Comparison of ENCODE assay signal across 1 cellular context in the genomic region with DNA sequence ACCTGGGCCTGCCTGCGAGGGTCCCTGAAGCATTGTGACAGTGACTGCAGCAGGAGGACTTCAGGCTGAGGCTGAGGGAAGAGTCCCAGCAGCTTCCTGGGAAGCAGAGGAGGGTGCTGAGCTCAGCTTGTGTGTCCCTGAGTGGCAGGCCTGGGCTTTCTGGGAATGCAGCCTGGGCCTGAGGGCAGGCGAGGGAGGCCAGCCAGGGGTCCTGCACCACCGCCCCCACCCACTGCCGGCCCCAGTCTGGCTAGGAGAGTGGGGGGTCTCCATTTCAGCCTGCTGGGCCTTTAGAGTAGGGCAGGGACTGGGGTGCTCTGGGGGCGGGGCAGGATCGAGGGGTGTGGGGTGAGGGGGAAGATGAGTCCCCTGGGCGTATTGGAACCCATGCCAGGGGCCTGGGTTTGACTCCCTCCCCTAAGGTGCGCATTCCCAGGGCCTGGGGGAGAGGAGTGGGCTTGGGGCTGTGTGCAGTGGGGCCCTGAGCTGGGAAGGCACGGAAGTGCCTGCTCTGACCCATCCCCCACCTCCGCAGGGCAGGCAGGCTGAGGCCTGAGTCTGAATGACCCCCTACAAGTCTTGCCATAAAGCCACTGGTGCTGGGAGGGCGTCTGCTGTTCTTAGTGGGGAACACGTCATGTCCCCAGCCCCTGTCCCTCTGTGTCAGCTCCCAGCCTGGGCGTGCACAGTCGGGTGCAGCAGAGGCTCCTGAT.
TF ChIP-seq lines count a peak whose summit lies in the region.

No MANE protein-coding gene starts in this region.

TF ChIP-seq in H1, 55 proteins besides CTCF, POLR2A, EP300 and RAD21:
- no peak for TF ChIP-seq CEBPB (IDR thresholded peaks at IDR 0.05; ENCODE audit: low read depth, low read length)
- no peak for TF ChIP-seq ZNF274 (IDR thresholded peaks at IDR 0.05; ENCODE audit: borderline replicate concordance, extremely low read depth, low read length)
- no peak for TF ChIP-seq EGR1 (IDR thresholded peaks at IDR 0.05; ENCODE audit: borderline replicate concordance, low read depth, low read length)
- TF ChIP-seq YY1 (IDR thresholded peaks at IDR 0.05; ENCODE audit: low read depth, low read length), result no peak
- TF ChIP-seq SP1 (IDR thresholded peaks at IDR 0.05; ENCODE audit: low read depth, low read length), result no peak
- TF ChIP-seq JUN (IDR thresholded peaks at IDR 0.05; ENCODE audit: low read depth, low read length), result no peak
- TF ChIP-seq BCL11A (IDR thresholded peaks at IDR 0.05; ENCODE audit: low read depth in 2 of 2, low read length in 2 of 2), result no peak
- TF ChIP-seq SAP30 (IDR thresholded peaks at IDR 0.05; ENCODE audit: insufficient read depth, insufficient replicate concordance, low read length), result no peak
- TF ChIP-seq MAFK (IDR thresholded peaks at IDR 0.05; ENCODE audit: low read depth, low read length), result no peak
- no peak for TF ChIP-seq PHF8 (conservative IDR thresholded peaks at IDR 0.05; ENCODE audit: low read depth, low read length)
- no peak for TF ChIP-seq POU5F1 (IDR thresholded peaks at IDR 0.05; ENCODE audit: low read depth, low read length)
- no peak for TF ChIP-seq GABPA (IDR thresholded peaks at IDR 0.05; ENCODE audit: borderline replicate concordance, insufficient read depth, low read length)
- TF ChIP-seq SP2 (IDR thresholded peaks at IDR 0.05; ENCODE audit: low read length), result no peak
- TF ChIP-seq SRF (IDR thresholded peaks at IDR 0.05; ENCODE audit: low read depth, low read length), result no peak
- no peak for TF ChIP-seq HDAC6 (IDR thresholded peaks at IDR 0.05; ENCODE audit: low read depth, low read length)
- no peak for TF ChIP-seq BRCA1 (IDR thresholded peaks at IDR 0.05; ENCODE audit: low read depth, low read length)
- TF ChIP-seq SIRT6 (IDR thresholded peaks at IDR 0.05; ENCODE audit: low read length), result no peak
